In genomic region chr5:14142202-14142855, GRCh38 we compare ENCODE assay signal across 8 cellular contexts. TPM values are rescaled to one million over a fixed set of nuclear protein-coding genes. Genes with fewer than 3 reads are reported as not detected.
A peak's percentile ranks its signal among the peaks of the same experiment; 100 is the strongest.
DNase-seq lines count a peak whose midpoint lies in the region; ATAC-seq, FAIRE-seq and TF ChIP-seq lines count a peak whose summit lies in the region.

No MANE protein-coding gene starts in this region.

- H3K27ac ChIP-seq in PC-3 (ENCODE audit: low read length) = peak overlapping the region; percentile 75
- H3K27ac ChIP-seq in pancreas = peak overlapping the region; percentile 81 to 92 (median 84)

- WGBS in pancreas, 2 donors = 12 to 13% methylated on average over 20 of the region's 20 CpGs

- intact Hi-C loops in PC-3 (cut with micrococcal nuclease) (loop anchor here (2.0 kb wide), 3 partner anchors 34 to 156 kb away; no protein-coding TSS in a partner anchor), pancreas (cut with DNase I) (loop anchor here in 2 of 3 donors (10.0 kb wide), 1 partner anchor 122 kb away; no protein-coding TSS in a partner anchor), sciatic nerve (cut with DNase I) (loop anchor here (5.0 kb wide), 1 partner anchor 120 kb away; no protein-coding TSS in a partner anchor)

- no peaks in the 10 kb centered on the region for H3K9me3 ChIP-seq in PC-3 (ENCODE audit: low read length)
- no peaks in the 10 kb centered on the region for H3K9me3 ChIP-seq in pancreas

- H3K4me3 ChIP-seq in PC-3 (ENCODE audit: low read length) = peak overlapping the region; percentile 77
- H3K4me3 ChIP-seq in epithelial cell of proximal tubule (ENCODE audit: low read depth, low read length) = peak overlapping the region; percentile 85
- H3K4me3 ChIP-seq in pancreas = peak overlapping the region; percentile 49 to 85 (median 66)

- H3K4me1 ChIP-seq in PC-3 (ENCODE audit: insufficient read depth, low read length) = peaks cover 22% of the 10 kb centered on the region
- H3K4me1 ChIP-seq in pancreas = peaks cover 9 to 16% (median 11%) of the 10 kb centered on the region in 3 donors

- no peaks in the 10 kb centered on the region for H3K9me2 ChIP-seq in PC-3 (replicated peaks; ENCODE audit: low read length)

- ATAC-seq in GM21528 (IDR thresholded peaks at IDR 0.05; ENCODE audit: low FRiP score, unreplicated experiment) (peak; percentile 9), PC-3 (no peak), pancreas (peak in 2 of 4 donors; percentile 0 to 12), HG03521 (IDR thresholded peaks at IDR 0.05; ENCODE audit: unreplicated experiment) (no peak), sciatic nerve (no peak)

- H3F3A ChIP-seq in PC-3 (ENCODE audit: low read length, unreplicated experiment) = no peaks in the 10 kb centered on the region

- H3K27me3 ChIP-seq in PC-3 (ENCODE audit: low read length) = no peaks in the 10 kb centered on the region
- no peaks in the 10 kb centered on the region for H3K27me3 ChIP-seq in pancreas

- TF ChIP-seq CTCF in PC-3 (conservative IDR thresholded peaks at IDR 0.05; ENCODE audit: low read depth, low read length) = no peak
- no peak for TF ChIP-seq CTCF in epithelial cell of proximal tubule (conservative IDR thresholded peaks at IDR 0.05; ENCODE audit: low read depth, low read length)
- no peak for TF ChIP-seq CTCF in pancreas (IDR thresholded peaks at IDR 0.05)

- H3K36me3 ChIP-seq in PC-3 (ENCODE audit: low read depth, low read length) (no peaks in the 10 kb centered on the region), pancreas (no peaks in the 10 kb centered on the region)

- FAIRE-seq in pancreas (lab: Jason Lieb, UNC) = no peak

- peak overlapping the region; percentile 97 for H3K4me2 ChIP-seq in PC-3 (ENCODE audit: low read length)

- H3K9ac ChIP-seq in PC-3 (ENCODE audit: low read length) = peak overlapping the region; percentile 86

- peaks cover 21% of the 10 kb centered on the region for H4K20me1 ChIP-seq in PC-3 (ENCODE audit: low read length)

- H3K79me2 ChIP-seq in PC-3 (ENCODE audit: low read length) = peaks cover 47% of the 10 kb centered on the region

- BruUV-seq in PC-3 (replicated peaks; lab: Mats Ljungman, UMichigan) = TSS peak; percentile 49

- POLR2A ChIA-PET in PC-3 (lab: Charles Lee; ENCODE audit: unreplicated experiment) = interaction anchor here (1.0 kb wide), 1 partner anchor 131 kb away, joined by 3 read pairs; no protein-coding TSS in a partner anchor

- in situ Hi-C loops in Caki2 (cut with HindIII; ENCODE audit: low pct_unique_long_range_greater_than_20kb, low sequenced_read_pairs) = no loop called here

- peak overlapping the region; percentile 83 for H2AFZ ChIP-seq in PC-3 (ENCODE audit: low read length)

- peak; percentile 43 for DNase-seq in Caki2 (ENCODE audit: low read depth)
- no peak for DNase-seq in PC-3
- no peak for DNase-seq in epithelial cell of proximal tubule (ENCODE audit: low read depth)
- no peak for DNase-seq in pancreas
- no peak for DNase-seq in GDM1 (lab: John Stamatoyannopoulos, UW)
- DNase-seq in sciatic nerve (ENCODE audit: low spot score) = no peak

- CTCF ChIA-PET in PC-3 (lab: Charles Lee) = interaction anchor here (1.5 kb wide), 1 partner anchor 128 kb away, joined by 4 read pairs; no protein-coding TSS in a partner anchor

RNA-seq across cellular contexts. Expression of gene TRIO, which starts 0.8 kb away (rescaled TPM):
- total RNA-seq in Caki2 (2014; rRNA removed; shearing (Covaris generic); ENCODE audit: low replicate concordance) = 52.3 and 97.6 TPM in 2 replicates
- total RNA-seq in PC-3 (2014; rRNA removed) = 211 and 271 TPM in 2 replicates
- 109 and 170 TPM in 2 replicates for total RNA-seq in epithelial cell of proximal tubule
- 10 to 100 TPM; 27.3 to 82.5 (median 34.1) TPM for total RNA-seq in pancreas
- polyA plus RNA-seq in pancreas = 10 to 100 TPM; 39.9 to 44.5 TPM
- total RNA-seq in sciatic nerve = 192 TPM
